Comparison of ENCODE assay signal across 8 cellular contexts in genomic region chr1:151281969-151282882, GRCh38. TPM values are rescaled to one million over a fixed set of nuclear protein-coding genes. Genes with fewer than 3 reads are reported as not detected.
DNase-seq lines count a peak whose midpoint lies in the region; ATAC-seq, FAIRE-seq and TF ChIP-seq lines count a peak whose summit lies in the region.

Gene ZNF687 (plus strand): TSS chr1:151282299. CDS start chr1:151286292, 3,993 bp downstream.

- peaks cover 10% of the 10 kb centered on the region for H3K4me1 ChIP-seq in adipocyte (ENCODE audit: control insufficient read depth, insufficient read depth, low read length)
- peaks cover 0 to 4% (median 2%) of the 10 kb centered on the region in 3 donors for H3K4me1 ChIP-seq in pancreas
- H3K4me1 ChIP-seq in tibial artery, result peaks cover 0 to 20% (median 19%) of the 10 kb centered on the region in 4 donors

- peak; percentile 100 for DNase-seq in NCI-H1436 (lab: John Stamatoyannopoulos, UW)
- peak; percentile 97 for DNase-seq in T follicular helper cell (ENCODE audit: low read depth)
- DNase-seq in adipocyte (ENCODE audit: low read depth), result peak; percentile 100
- peak; percentile 100 for DNase-seq in Right ventricle myocardium superior
- DNase-seq in pancreas, result peak; percentile 97 to 100 (median 100)
- DNase-seq in tibial artery, result peak; percentile 100

- H3K27me3 ChIP-seq in adipocyte (replicated peaks; ENCODE audit: control insufficient read depth, insufficient read depth, low read length) (no peaks in the 10 kb centered on the region), pancreas (no peaks in the 10 kb centered on the region), tibial artery (no peaks in the 10 kb centered on the region)

- intact Hi-C loops in Right ventricle myocardium superior (cut with DNase I) (no loop called here), pancreas (cut with DNase I) (no loop called here), tibial artery (cut with DNase I; ENCODE audit: low total_unique reads) (no loop called here)

- H3K36me3 ChIP-seq in adipocyte (ENCODE audit: control insufficient read depth, insufficient read depth, low read length, severe bottlenecking) (peaks cover 17% of the 10 kb centered on the region), pancreas (peaks cover 0 to 23% (median 11%) of the 10 kb centered on the region in 3 donors), tibial artery (peaks cover 12 to 26% (median 18%) of the 10 kb centered on the region in 3 donors)

- no peaks in the 10 kb centered on the region for H3K9me3 ChIP-seq in adipocyte (ENCODE audit: control insufficient read depth, low read length)
- no peaks in the 10 kb centered on the region for H3K9me3 ChIP-seq in pancreas
- no peaks in the 10 kb centered on the region for H3K9me3 ChIP-seq in tibial artery

- FAIRE-seq in pancreas (lab: Jason Lieb, UNC), result peak; percentile 96

- H3K4me3 ChIP-seq in GM12875 (ENCODE audit: low read depth, low read length), result peak within 1 kb of the TSS; percentile 94
- peak within 1 kb of the TSS; percentile 93 for H3K4me3 ChIP-seq in adipocyte (ENCODE audit: low read length)
- peak within 1 kb of the TSS; percentile 82 to 92 (median 86) for H3K4me3 ChIP-seq in pancreas
- peak within 1 kb of the TSS; percentile 70 to 87 for H3K4me3 ChIP-seq in tibial artery

- H3K27ac ChIP-seq in pancreas, result peak within 1 kb of the TSS; percentile 97 to 99 (median 98)
- H3K27ac ChIP-seq in tibial artery, result peak within 1 kb of the TSS; percentile 96

- peak; percentile 90 for ATAC-seq in HG02798 (IDR thresholded peaks at IDR 0.05; ENCODE audit: poor library complexity, unreplicated experiment)
- peak; percentile 90 for ATAC-seq in Right ventricle myocardium superior (ENCODE audit: poor library complexity)
- peak; percentile 80 to 89 (median 82) for ATAC-seq in pancreas

- TF ChIP-seq CTCF in GM12875 (IDR thresholded peaks at IDR 0.05; ENCODE audit: borderline replicate concordance, insufficient read depth, low read depth, low read length) (no peak), pancreas (IDR thresholded peaks at IDR 0.05) (no peak), tibial artery (IDR thresholded peaks at IDR 0.05) (peak in 1 of 2 experiments; percentile 3)

- 0% methylated on average over 47 to 74 of the region's 74 CpGs for WGBS in pancreas, 2 donors

- H3K9ac ChIP-seq in adipocyte (ENCODE audit: low read length), result peak within 1 kb of the TSS; percentile 93

RNA-seq across cellular contexts. Expression of gene ZNF687, which starts in this region (rescaled TPM):
- total RNA-seq in Right ventricle myocardium superior (12.4 TPM), pancreas (10 to 100 TPM; 14.8 to 23.4 (median 17.2) TPM)
- polyA plus RNA-seq in pancreas, result 10 to 100 TPM in 1 of 2 donors, 1 to 10 TPM in 1; 9.8 to 14.3 TPM

Comparison
In these comparisons a context has a peak if more than half of its experiments do, and no peak if none do; other contexts are left out.
1. Peak in every context shown above with its lines: DNase-seq, ATAC-seq, H3K4me3 ChIP-seq and H3K27ac ChIP-seq.